ENCODE assay signal across 11 cellular contexts in the genomic region with DNA sequence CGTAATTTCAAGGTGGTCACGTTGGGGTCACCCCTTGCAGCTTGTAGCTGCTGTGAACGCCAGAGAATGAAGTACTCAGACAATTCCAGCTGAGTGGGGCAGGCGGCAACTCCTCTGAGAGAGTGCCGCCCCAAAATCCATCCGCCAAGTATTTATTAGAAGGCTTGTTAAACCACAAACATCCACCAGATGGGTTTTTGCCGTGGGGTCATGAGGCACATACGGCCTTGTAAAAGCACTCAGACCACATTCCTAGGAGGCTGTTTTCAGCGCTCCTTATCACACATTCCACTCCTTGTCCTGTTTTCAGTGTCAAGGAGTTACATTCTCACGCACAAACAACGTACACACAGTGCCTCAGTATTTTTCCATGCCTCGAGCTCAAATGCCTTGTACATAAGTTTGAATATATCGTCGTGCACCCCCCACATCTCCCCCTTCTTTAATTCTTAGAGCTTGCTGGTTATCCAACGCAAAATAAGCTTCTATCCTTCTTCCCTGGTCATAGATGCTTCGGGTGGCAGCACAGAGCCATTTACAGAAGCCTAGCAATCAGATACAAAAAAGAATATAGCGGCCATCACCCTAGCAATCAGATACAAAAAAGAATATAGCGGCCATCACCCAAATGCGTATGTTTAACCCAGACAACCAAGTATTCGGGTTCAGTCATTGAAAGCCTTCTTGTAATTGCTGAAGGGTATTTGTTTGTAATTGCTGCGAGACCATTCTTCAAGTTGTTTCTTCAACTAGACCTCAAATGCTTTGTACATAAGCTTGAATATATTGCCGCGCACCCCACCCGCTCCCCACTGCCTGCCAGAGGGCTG. TPM values are rescaled to one million over a fixed set of nuclear protein-coding genes. Genes with fewer than 3 reads are reported as not detected.
DNase-seq lines count a peak whose midpoint lies in the region; ATAC-seq, FAIRE-seq and TF ChIP-seq lines count a peak whose summit lies in the region.
"Had no signal": no experiment of that assay in that cellular context is flagged by ENCODE, and none has a peak within 500 bp of the region (broad histone marks: within the 10 kb centered on the region; RNA-seq: fewer than 3 reads in every experiment).

No MANE protein-coding gene starts in this region.

- peaks cover 2 to 28% of the 10 kb centered on the region in 2 donors for H3K27me3 ChIP-seq in body of pancreas

- intact Hi-C loops in body of pancreas (cut with DNase I), result no loop called here

- POLR2A ChIA-PET in A549 (lab: Yijun Ruan, JAX), result no interaction called here

- TF ChIP-seq RAD21 in A549 (conservative IDR thresholded peaks at IDR 0.05 in 1 of 2, IDR thresholded peaks at IDR 0.05 in 1 of 2), result peak; percentile 12 to 24; a peak in 1 of 5 replicates

- peak overlapping the region; percentile 53 to 74; a peak in 5 of 6 replicates for H3K27ac ChIP-seq in A549
- no peak overlapping the region for H3K27ac ChIP-seq in substantia nigra (ENCODE audit: low read depth, low read length, poor library complexity, severe bottlenecking)
- no peak overlapping the region for H3K27ac ChIP-seq in body of pancreas

- ATAC-seq in A549 (0 out of 6 replicates have a peak, but pooled peaks of 1 of the 2 experiments have one; percentile 9), body of pancreas (no peak)

- no peaks in the 10 kb centered on the region for H3K36me3 ChIP-seq in body of pancreas (replicated peaks in 1 of 2; ENCODE audit: insufficient read depth in 1 of 2, low read depth in 2 of 2)

- no peak for TF ChIP-seq EP300 in A549 (IDR thresholded peaks at IDR 0.05)

- H3K4me3 ChIP-seq in A549, result peak overlapping the region; percentile 46
- no peak overlapping the region for H3K4me3 ChIP-seq in body of pancreas

- no peak for TF ChIP-seq POLR2A in A549 (IDR thresholded peaks at IDR 0.05; ENCODE audit: low read length)
- no peak for TF ChIP-seq POLR2A in body of pancreas (IDR thresholded peaks at IDR 0.05)

- FAIRE-seq in A549 (lab: Jason Lieb, UNC), result no peak

- peak overlapping the region; percentile 93 for H3K4me2 ChIP-seq in A549

- peak in 1 of 2 experiments; percentile 35 for DNase-seq in A549 (ENCODE audit: low read depth in 1 of 2, low spot score in 1 of 2)
- DNase-seq in H4 (ENCODE audit: low spot score), result peak; percentile 88
- peak; percentile 99 for DNase-seq in amniotic epithelial cell (ENCODE audit: low read depth)
- DNase-seq in iris pigment epithelial cell (ENCODE audit: low read depth), result peak; percentile 95
- DNase-seq in substantia nigra (lab: John Stamatoyannopoulos, UW), result no peak
- no peak for DNase-seq in nucleus accumbens (lab: John Stamatoyannopoulos, UW)
- DNase-seq in body of pancreas, result no peak
- DNase-seq in SHP77 (lab: John Stamatoyannopoulos, UW), result no peak
- DNase-seq: NCI-H1694; stimulated activated CD4-positive, alpha-beta T cell treated with anti-CD3 and anti-CD28 coated beads, Interleukin-4, amount 100 ng/mL, for 4 hours had no signal

- TF ChIP-seq CTCF in A549 (IDR thresholded peaks at IDR 0.05) (no peak), body of pancreas (IDR thresholded peaks at IDR 0.05) (no peak)

- H3K9me3 ChIP-seq in A549 (no peaks in the 10 kb centered on the region), body of pancreas (no peaks in the 10 kb centered on the region)

- H3K4me1 ChIP-seq in A549 (peaks cover 26% of the 10 kb centered on the region), body of pancreas (peaks cover 22% of the 10 kb centered on the region)

- CTCF ChIA-PET in A549 (lab: Yijun Ruan, JAX), result interaction anchor here (0.6 to 1.5 kb wide), 8 partner anchors 10 to 59 kb away, joined by 3 to 6 read pairs (median 3); no protein-coding TSS in a partner anchor

- WGBS in A549 (ENCODE audit: missing lambda C conversion rate), result 33% methylated on average over 24 of the region's 24 CpGs
- WGBS in body of pancreas, 2 donors, result 12% methylated on average over 24 of the region's 24 CpGs

TF ChIP-seq in A549, 52 proteins besides CTCF, POLR2A, EP300 and RAD21:
- no peak for TF ChIP-seq RARB (CRISPR knock-in tag; IDR thresholded peaks at IDR 0.05)
- no peak for TF ChIP-seq RCOR1 (IDR thresholded peaks at IDR 0.05; ENCODE audit: low read depth, low read length)
- TF ChIP-seq CHD4 (IDR thresholded peaks at IDR 0.05; ENCODE audit: borderline replicate concordance), result no peak
- peak; percentile 20; the same call in 1 of the 3 replicates for TF ChIP-seq SMC3 (IDR thresholded peaks at IDR 0.05)
- no peak for TF ChIP-seq PHF8 (IDR thresholded peaks at IDR 0.05; ENCODE audit: borderline replicate concordance, low read depth)

RNA-seq across cellular contexts. Expression of a gene that starts 7.3 kb away (rescaled TPM):
- polyA plus RNA-seq in A549 (2011; rRNA removed) (0.05 and 0.10 TPM in 2 replicates), A549 (2017; fragmentation: RNase III; extraction: RNeasy Plus Mini Kit Qiagen cat#74134 plus additional on column Dnase treatment) (0.18 to 0.31 TPM (median 0.18 TPM) in 3 replicates)
- polyA plus RNA-seq in A549 (2012; cell fraction: cytosol; rRNA removed), result 0.05 and 0.11 TPM in 2 replicates
- polyA plus RNA-seq in A549 (2012; cell fraction: nucleus; rRNA removed), result 0.20 and 0.22 TPM in 2 replicates
- polyA minus RNA-seq in A549 (2011; rRNA and poly(A)+ RNA removed), result 0.17 TPM in 1 of 2 replicates, not detected in the other
- 1.4 and 1.5 TPM in 2 replicates for total RNA-seq in H4 (2014; rRNA removed; shearing (Covaris generic))
- under 1 TPM in 1 of 2 donors, not detected in 1; 0.52 TPM for total RNA-seq in body of pancreas
- total RNA-seq: activated T-helper 2 cell treated with anti-CD3 and anti-CD28 coated beads, Interferon-gamma antibody, Interleukin-2, Interleukin-4, amounts not matched to agents 10 μg/mL and 5 μg/mL and 100 μg/mL, durations not matched to agents 14 hours and 24 hours and 36 hours had no signal

RNA-seq across cellular contexts. Expression of a gene that starts 20.8 kb away (rescaled TPM):
- polyA plus RNA-seq in A549 (2011; rRNA removed) (0.17 and 0.18 TPM in 2 replicates), A549 (2017; fragmentation: RNase III; extraction: RNeasy Plus Mini Kit Qiagen cat#74134 plus additional on column Dnase treatment) (0.04 to 0.07 TPM in 2 of 3 replicates, not detected in the other)
- polyA plus RNA-seq in A549 (2012; cell fraction: cytosol; rRNA removed), result 0.08 and 0.12 TPM in 2 replicates
- polyA plus RNA-seq in A549 (2012; cell fraction: nucleus; rRNA removed), result 0.24 and 0.30 TPM in 2 replicates
- polyA minus RNA-seq in A549 (2011; rRNA and poly(A)+ RNA removed), result 0.08 and 0.15 TPM in 2 replicates
- not detected in 2 replicates for total RNA-seq in H4 (2014; rRNA removed; shearing (Covaris generic))
- total RNA-seq in body of pancreas, result not detected
- total RNA-seq: activated T-helper 2 cell treated with anti-CD3 and anti-CD28 coated beads, Interferon-gamma antibody, Interleukin-2, Interleukin-4, amounts not matched to agents 10 μg/mL and 5 μg/mL and 100 μg/mL, durations not matched to agents 14 hours and 24 hours and 36 hours had no signal

Comparison
In these comparisons a context has a peak if more than half of its experiments do, and no peak if none do; other contexts are left out.
1. DNase-seq: peak in H4 (single experiment), amniotic epithelial cell (single experiment) and iris pigment epithelial cell (single experiment); none in substantia nigra (0 of 49), nucleus accumbens (0 of 56), body of pancreas (0 of 4) and SHP77 (0 of 2).
2. H3K27ac ChIP-seq: peak in A549 (2 of 2); none in substantia nigra (single experiment) and body of pancreas (0 of 4).